ENCODE assay signal across 12 cellular contexts in genomic region chr1:156150107-156151000, GRCh38. TPM values are rescaled to one million over a fixed set of nuclear protein-coding genes. Genes with fewer than 3 reads are reported as not detected.
DNase-seq lines count a peak whose midpoint lies in the region; ATAC-seq and FAIRE-seq lines count a peak whose summit lies in the region.
"Had no signal": no experiment of that assay in that cellular context is flagged by ENCODE, and none has a peak within 500 bp of the region (broad histone marks: within the 10 kb centered on the region; RNA-seq: fewer than 3 reads in every experiment).

No MANE protein-coding gene starts in this region.

- H3K36me3 Mint-ChIP-seq in T-helper 17 cell (ENCODE audit: low read depth) = peaks cover 5% of the 10 kb centered on the region

- no peak for FAIRE-seq in RCC 7860 (lab: Jason Lieb, UNC)
- FAIRE-seq: endometrium had no signal

- DNase-seq in stimulated activated CD4-positive, alpha-beta T cell treated with anti-CD3 and anti-CD28 coated beads, Interleukin-15, amount 100 ng/mL, for 24 hours = peak; percentile 43
- no peak for DNase-seq in stimulated activated CD4-positive, alpha-beta T cell treated with anti-CD3 and anti-CD28 coated beads, Interleukin-2, amount 100 ng/mL, for 24 hours
- DNase-seq in T-helper 17 cell (no peak), left kidney (ENCODE audit: low read depth, low spot score) (peak; percentile 39), RCC 7860 (ENCODE audit: low spot score) (no peak), NCI-H1092 treated with DMSO at 0.1 percent for 48 hours (lab: John Stamatoyannopoulos, UW) (no peak), RKO (ENCODE audit: low spot score) (no peak), DMS53 (lab: John Stamatoyannopoulos, UW) (no peak)
- DNase-seq: NCI-H2081, PC-3 had no signal

- H3K27ac Mint-ChIP-seq in T-helper 17 cell = peak overlapping the region; percentile 97

- H3K4me1 Mint-ChIP-seq in T-helper 17 cell = peaks cover 51% of the 10 kb centered on the region

- no peaks in the 10 kb centered on the region for H3K9me3 ChIP-seq in T-helper 17 cell (ENCODE audit: control insufficient read depth, low read length, poor library complexity, severe bottlenecking)

- no peaks in the 10 kb centered on the region for H3K27me3 Mint-ChIP-seq in T-helper 17 cell

- peak overlapping the region; percentile 84 for H3K4me3 Mint-ChIP-seq in T-helper 17 cell

- peak; percentile 1 for ATAC-seq in T-helper 17 cell
- ATAC-seq: left lobe of liver, PC-3 had no signal

RNA-seq across cellular contexts. Expression of gene SEMA4A, which starts 3.0 kb away (rescaled TPM):
- total RNA-seq in T-helper 17 cell = 10 to 100 TPM; 21.7 to 58.1 TPM

RNA-seq across cellular contexts. Expression of gene LMNA, which starts 35.8 kb away (rescaled TPM):
- 1,000 to 10,000 TPM in 1 of 2 donors, 100 to 1,000 TPM in 1; 919 to 1,908 TPM for total RNA-seq in T-helper 17 cell

RNA-seq across cellular contexts. Expression of gene SLC25A44, which starts 43.5 kb away (rescaled TPM):
- total RNA-seq in T-helper 17 cell = 10 to 100 TPM; 14.4 to 21.6 TPM

Comparison
In these comparisons a context has a peak if more than half of its experiments do, and no peak if none do; other contexts are left out.
1. DNase-seq: peak in stimulated activated CD4-positive, alpha-beta T cell treated with anti-CD3 and anti-CD28 coated beads, Interleukin-15, amount 100 ng/mL, for 24 hours (single experiment) and left kidney (single experiment); none in stimulated activated CD4-positive, alpha-beta T cell treated with anti-CD3 and anti-CD28 coated beads, Interleukin-2, amount 100 ng/mL, for 24 hours (0 of 2), T-helper 17 cell (0 of 3), RCC 7860 (single experiment), NCI-H1092 treated with DMSO at 0.1 percent for 48 hours (single experiment), RKO (single experiment) and DMS53 (single experiment).